In the genomic region with DNA sequence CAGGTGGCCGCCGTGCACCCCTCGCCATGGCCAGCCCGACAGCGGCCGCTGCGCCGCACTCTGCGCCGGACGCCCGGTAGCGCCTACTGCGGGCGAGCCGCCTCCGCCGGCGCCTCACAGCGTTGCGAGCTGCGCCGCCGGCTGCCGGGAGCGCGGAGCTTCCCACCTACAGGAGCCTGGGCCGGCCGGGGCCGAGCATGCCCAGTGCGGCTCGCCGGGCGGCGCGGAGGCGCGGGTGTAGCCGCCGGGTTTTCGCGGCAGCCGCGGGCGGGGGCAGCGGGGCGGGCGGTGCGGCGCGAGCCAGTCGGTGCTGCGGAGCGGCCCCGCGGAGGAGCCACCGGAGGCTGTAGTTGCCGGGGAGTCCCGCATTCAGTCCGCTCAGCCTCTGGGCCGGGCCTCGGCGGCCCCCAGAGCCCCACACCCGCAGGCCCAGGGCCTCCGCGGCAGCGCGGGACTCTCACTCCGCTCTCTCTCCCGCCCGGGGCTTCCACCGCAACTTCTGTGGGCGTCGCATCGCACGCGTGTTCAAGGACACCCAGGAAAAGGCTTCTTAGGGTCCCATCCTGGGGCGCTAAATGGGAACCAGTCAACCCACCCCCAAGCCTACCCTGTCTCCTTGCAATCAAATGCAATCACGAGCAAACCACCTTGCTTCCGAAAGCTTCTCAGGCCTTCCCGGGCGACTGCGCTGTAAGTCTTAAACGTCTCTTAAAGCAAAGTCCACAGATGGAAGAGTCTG, we compare ENCODE assay signal across 8 cellular contexts. TPM values are rescaled to one million over a fixed set of nuclear protein-coding genes. Genes with fewer than 3 reads are reported as not detected.
DNase-seq lines count a peak whose midpoint lies in the region; ATAC-seq and TF ChIP-seq lines count a peak whose summit lies in the region.

TSS of gene MFAP3L (minus strand) at position 143 of the 739 bp plus-strand sequence. CDS start 20,518 bp downstream, outside the sequence.

- peak within 1 kb of the TSS; percentile 84 for H3K4me3 ChIP-seq in fibroblast of villous mesenchyme (ENCODE audit: low read depth, low read length)

- POLR2A ChIA-PET in RWPE1 (lab: Yijun Ruan, JAX; ENCODE audit: low non-redundant PET) = no interaction called here

- H3K4me1 Mint-ChIP-seq in Calu3 (ENCODE audit: low read depth, unreplicated experiment) (peaks cover 10% of the 10 kb centered on the region), nephron progenitor cell (peaks cover 11% of the 10 kb centered on the region)

- H3K36me3 Mint-ChIP-seq in Calu3 (ENCODE audit: insufficient read depth, unreplicated experiment) (peaks cover 22% of the 10 kb centered on the region), nephron progenitor cell (ENCODE audit: low read depth) (no peaks in the 10 kb centered on the region)

- H3K27me3 Mint-ChIP-seq in Calu3 (ENCODE audit: unreplicated experiment) (peaks cover 13% of the 10 kb centered on the region), nephron progenitor cell (ENCODE audit: low read depth, poor library complexity) (peaks cover 63% of the 10 kb centered on the region)

- peak; percentile 83 for ATAC-seq in GM21447 (IDR thresholded peaks at IDR 0.05; ENCODE audit: unreplicated experiment)

- CTCF ChIA-PET in Calu3 (lab: Charles Lee) (interaction anchor here (0.7 kb wide), 1 partner anchor 17 kb away, joined by 4 read pairs; no protein-coding TSS in a partner anchor), RWPE1 (lab: Yijun Ruan, JAX) (interaction anchor here (0.7 to 2.0 kb wide), 4 partner anchors 18 to 223 kb away, joined by 3 to 8 read pairs (median 3); no protein-coding TSS in a partner anchor)

- DNase-seq in Calu3 (peak; percentile 89), HUDEP-2 (lab: John Stamatoyannopoulos, UW; ENCODE audit: unreplicated experiment in 76 of 76) (peak in 73 of 76 experiments; percentile 4 to 83 (median 68)), RWPE1 (ENCODE audit: low spot score) (peak; percentile 81), activated gamma-delta T cell (lab: John Stamatoyannopoulos, UW) (peak; percentile 75), fibroblast of villous mesenchyme (ENCODE audit: low read depth) (peak; percentile 89), nephron progenitor cell (peak; percentile 91)
- DNase-seq in stimulated activated naive CD4-positive, alpha-beta T cell treated with Interleukin-2 at 50 U/mL for 16 hours (lab: John Stamatoyannopoulos, UW) = peak; percentile 79

- H3K9me3 Mint-ChIP-seq in Calu3 (ENCODE audit: low read depth, unreplicated experiment) (peaks cover 3% of the 10 kb centered on the region), nephron progenitor cell (peaks cover 19% of the 10 kb centered on the region)

- H3K4me3 Mint-ChIP-seq in Calu3 (ENCODE audit: low read depth, unreplicated experiment) (peak within 1 kb of the TSS; percentile 82), nephron progenitor cell (peak within 1 kb of the TSS; percentile 91)

- TF ChIP-seq CTCF in Calu3 (IDR thresholded peaks at IDR 0.05; ENCODE audit: unreplicated experiment) (no peak), RWPE1 (conservative IDR thresholded peaks at IDR 0.05; ENCODE audit: low read depth) (peak; percentile 19; the same call in 1 of the 2 replicates), fibroblast of villous mesenchyme (IDR thresholded peaks at IDR 0.05; ENCODE audit: insufficient read depth, low read depth, low read length) (no peak), nephron progenitor cell (IDR thresholded peaks at IDR 0.05) (no peak)

- intact Hi-C loops in Calu3 (cut with micrococcal nuclease; ENCODE audit: unreplicated experiment) = loop anchor here (5.0 kb wide), 1 partner anchor 214 kb away; no protein-coding TSS in a partner anchor

- H3K27ac Mint-ChIP-seq in Calu3 (ENCODE audit: unreplicated experiment) (peak within 1 kb of the TSS; percentile 76), nephron progenitor cell (peak within 1 kb of the TSS; percentile 79)

- TSS peak; percentile 89 for BruUV-seq in Calu3 (replicated peaks; lab: Mats Ljungman, UMichigan)

- H3K27ac ChIP-seq in RWPE1 = peak within 1 kb of the TSS; percentile 87

RNA-seq across cellular contexts. Expression of gene MFAP3L, which starts in this region (rescaled TPM):
- total RNA-seq in Calu3 (2022) (5.9 and 6.8 TPM in 2 replicates), fibroblast of villous mesenchyme (0.86 and 1.3 TPM in 2 replicates)

Comparison
In these comparisons a context has a peak if more than half of its experiments do, and no peak if none do; other contexts are left out.
1. Peak in every context shown above with its lines: DNase-seq, ATAC-seq, H3K4me3 ChIP-seq and H3K27ac ChIP-seq.